6 cellular contexts compared by ENCODE assay signal in genomic region chr17:2054262-2054739, GRCh38. TPM values are rescaled to one million over a fixed set of nuclear protein-coding genes. Genes with fewer than 3 reads are reported as not detected.
DNase-seq lines count a peak whose midpoint lies in the region; ATAC-seq, FAIRE-seq and TF ChIP-seq lines count a peak whose summit lies in the region.

No MANE protein-coding gene starts in this region.

- no peak for FAIRE-seq in astrocyte (lab: Jason Lieb, UNC)

- peak overlapping the region; percentile 27 for H2AFZ ChIP-seq in astrocyte (ENCODE audit: low read depth, low read length)

- H3K27me3 Mint-ChIP-seq in IgD-negative memory B cell (peaks cover 9% of the 10 kb centered on the region), astrocyte (ENCODE audit: low read depth, unreplicated experiment) (peaks cover 2% of the 10 kb centered on the region)
- peaks cover 0 to 15% (median 5%) of the 10 kb centered on the region in 5 donors for H3K27me3 Mint-ChIP-seq in naive thymus-derived CD8-positive, alpha-beta T cell

- H3K9ac ChIP-seq in astrocyte (ENCODE audit: low read length) = peak overlapping the region; percentile 93

- H3K27ac Mint-ChIP-seq in IgD-negative memory B cell (peak overlapping the region; percentile 68 to 90 (median 76)), astrocyte (ENCODE audit: unreplicated experiment) (peak overlapping the region; percentile 41)
- peak overlapping the region in 9 of 10 donors; percentile 19 to 92 (median 81) for H3K27ac Mint-ChIP-seq in naive thymus-derived CD8-positive, alpha-beta T cell

- H3K36me3 ChIP-seq in BE2C = no peaks in the 10 kb centered on the region
- H3K36me3 ChIP-seq in astrocyte (ENCODE audit: insufficient read depth, low read length) = no peaks in the 10 kb centered on the region

- peaks cover 3 to 11% (median 6%) of the 10 kb centered on the region in 3 donors for H3K4me1 Mint-ChIP-seq in IgD-negative memory B cell
- peaks cover 4% of the 10 kb centered on the region for H3K4me1 Mint-ChIP-seq in astrocyte (ENCODE audit: low read depth, unreplicated experiment)
- H3K4me1 Mint-ChIP-seq in naive thymus-derived CD8-positive, alpha-beta T cell = peaks cover 14 to 34% (median 26%) of the 10 kb centered on the region in 4 donors

- ATAC-seq in naive thymus-derived CD8-positive, alpha-beta T cell = peak; percentile 7 to 15
- ATAC-seq in HG03460 (IDR thresholded peaks at IDR 0.05; ENCODE audit: unreplicated experiment) = no peak

- H3K4me1 ChIP-seq in BE2C (no peaks in the 10 kb centered on the region), astrocyte (ENCODE audit: insufficient read depth, low read length) (peaks cover 25% of the 10 kb centered on the region)

- POLR2A ChIA-PET in naive thymus-derived CD8-positive, alpha-beta T cell (lab: Charles Lee) = interaction anchor here (0.6 to 2.7 kb wide), 9 partner anchors 130 to 299 kb away, joined by 3 to 16 read pairs (median 5); no protein-coding TSS in a partner anchor

- peaks cover 32% of the 10 kb centered on the region for H3K27me3 ChIP-seq in BE2C
- H3K27me3 ChIP-seq in astrocyte (ENCODE audit: insufficient read depth, low read length) = no peaks in the 10 kb centered on the region

- H4K20me1 ChIP-seq in astrocyte (ENCODE audit: insufficient read depth, low read length) = peaks cover 35% of the 10 kb centered on the region

- H3K9me3 Mint-ChIP-seq in IgD-negative memory B cell (no peaks in the 10 kb centered on the region), astrocyte (ENCODE audit: unreplicated experiment) (peaks cover 2% of the 10 kb centered on the region)
- H3K9me3 Mint-ChIP-seq in naive thymus-derived CD8-positive, alpha-beta T cell = no peaks in the 10 kb centered on the region

- H3K36me3 Mint-ChIP-seq in IgD-negative memory B cell (no peaks in the 10 kb centered on the region), astrocyte (ENCODE audit: low read depth, unreplicated experiment) (peaks cover 4% of the 10 kb centered on the region)
- peaks cover 0 to under 1% (median 0%) of the 10 kb centered on the region in 3 donors for H3K36me3 Mint-ChIP-seq in naive thymus-derived CD8-positive, alpha-beta T cell

- H3K27ac ChIP-seq in astrocyte (ENCODE audit: low read depth, low read length) = peak overlapping the region; percentile 60

- H3K4me2 ChIP-seq in astrocyte (ENCODE audit: low read length) = peak overlapping the region; percentile 86

- H3K9me3 ChIP-seq in BE2C = no peaks in the 10 kb centered on the region
- no peaks in the 10 kb centered on the region for H3K9me3 ChIP-seq in astrocyte (ENCODE audit: insufficient read depth, low read depth, low read length)

- H3K4me3 ChIP-seq in BE2C (ENCODE audit: low read depth, low read length) (peak overlapping the region; percentile 51), astrocyte (ENCODE audit: insufficient read depth, low read depth, low read length) (peak overlapping the region; percentile 78)

- H3K79me2 ChIP-seq in astrocyte (ENCODE audit: insufficient read depth, low read length) = peaks cover 49% of the 10 kb centered on the region

- H3K4me3 Mint-ChIP-seq in IgD-negative memory B cell (peak overlapping the region; percentile 72 to 89 (median 84)), astrocyte (ENCODE audit: unreplicated experiment) (peak overlapping the region; percentile 78)
- peak overlapping the region; percentile 72 to 86 (median 79) for H3K4me3 Mint-ChIP-seq in naive thymus-derived CD8-positive, alpha-beta T cell

- DNase-seq in BE2C = peak; percentile 39
- DNase-seq in astrocyte (ENCODE audit: low read depth) = no peak
- peak in 1 of 10 donors; percentile 52 for DNase-seq in naive thymus-derived CD8-positive, alpha-beta T cell
- DNase-seq in LoVo (ENCODE audit: low spot score) = no peak

- no peak; the same call in 1 of the 2 replicates for TF ChIP-seq CTCF in BE2C (IDR thresholded peaks at IDR 0.05; ENCODE audit: low read depth, low read length)
- no peak for TF ChIP-seq CTCF in astrocyte (IDR thresholded peaks at IDR 0.05; ENCODE audit: insufficient read depth, low read depth, low read length)

RNA-seq across cellular contexts. Expression of gene HIC1, which starts 0.6 kb away (rescaled TPM):
- 1.3 TPM for polyA plus RNA-seq in BE2C (2012; ENCODE audit: insufficient read depth, insufficient read length, low read depth)
- polyA plus RNA-seq in IgD-negative memory B cell = 0.88 TPM
- total RNA-seq in astrocyte = 9.0 and 14.5 TPM in 2 replicates
- total RNA-seq in naive thymus-derived CD8-positive, alpha-beta T cell = 1 to 10 TPM; 1.5 to 1.6 TPM
- polyA plus RNA-seq in naive thymus-derived CD8-positive, alpha-beta T cell = under 1 TPM in 2 of 3 donors, not detected in 1; 0.08 to 0.10 TPM

RNA-seq across cellular contexts. Expression of gene OVCA2, which starts 12.5 kb away (rescaled TPM):
- polyA plus RNA-seq in BE2C (2012; ENCODE audit: insufficient read depth, insufficient read length, low read depth) = 45.7 TPM
- 62.5 TPM for polyA plus RNA-seq in IgD-negative memory B cell
- total RNA-seq in astrocyte = 32.8 and 36.8 TPM in 2 replicates
- total RNA-seq in naive thymus-derived CD8-positive, alpha-beta T cell = 10 to 100 TPM; 30.8 to 32.6 TPM
- polyA plus RNA-seq in naive thymus-derived CD8-positive, alpha-beta T cell = 10 to 100 TPM; 43.9 to 49.1 (median 45.8) TPM

RNA-seq across cellular contexts. Expression of gene DPH1, which starts 24.3 kb away (rescaled TPM):
- 130 TPM for polyA plus RNA-seq in BE2C (2012; ENCODE audit: insufficient read depth, insufficient read length, low read depth)
- polyA plus RNA-seq in IgD-negative memory B cell = 34.4 TPM
- 25.8 and 26.7 TPM in 2 replicates for total RNA-seq in astrocyte
- 100 to 1,000 TPM; 124 TPM for total RNA-seq in naive thymus-derived CD8-positive, alpha-beta T cell
- 10 to 100 TPM; 26.6 to 47.0 (median 35.5) TPM for polyA plus RNA-seq in naive thymus-derived CD8-positive, alpha-beta T cell

RNA-seq across cellular contexts. Expression of gene RTN4RL1, which starts 29.2 kb away (rescaled TPM):
- polyA plus RNA-seq in BE2C (2012; ENCODE audit: insufficient read depth, insufficient read length, low read depth) = 4.8 TPM
- 0.44 TPM for polyA plus RNA-seq in IgD-negative memory B cell
- 0.65 and 0.77 TPM in 2 replicates for total RNA-seq in astrocyte
- total RNA-seq in naive thymus-derived CD8-positive, alpha-beta T cell = under 1 TPM; 0.41 to 0.57 TPM
- polyA plus RNA-seq in naive thymus-derived CD8-positive, alpha-beta T cell = under 1 TPM; 0.25 to 0.44 (median 0.35) TPM
